8 cellular contexts compared by ENCODE assay signal in the genomic region with DNA sequence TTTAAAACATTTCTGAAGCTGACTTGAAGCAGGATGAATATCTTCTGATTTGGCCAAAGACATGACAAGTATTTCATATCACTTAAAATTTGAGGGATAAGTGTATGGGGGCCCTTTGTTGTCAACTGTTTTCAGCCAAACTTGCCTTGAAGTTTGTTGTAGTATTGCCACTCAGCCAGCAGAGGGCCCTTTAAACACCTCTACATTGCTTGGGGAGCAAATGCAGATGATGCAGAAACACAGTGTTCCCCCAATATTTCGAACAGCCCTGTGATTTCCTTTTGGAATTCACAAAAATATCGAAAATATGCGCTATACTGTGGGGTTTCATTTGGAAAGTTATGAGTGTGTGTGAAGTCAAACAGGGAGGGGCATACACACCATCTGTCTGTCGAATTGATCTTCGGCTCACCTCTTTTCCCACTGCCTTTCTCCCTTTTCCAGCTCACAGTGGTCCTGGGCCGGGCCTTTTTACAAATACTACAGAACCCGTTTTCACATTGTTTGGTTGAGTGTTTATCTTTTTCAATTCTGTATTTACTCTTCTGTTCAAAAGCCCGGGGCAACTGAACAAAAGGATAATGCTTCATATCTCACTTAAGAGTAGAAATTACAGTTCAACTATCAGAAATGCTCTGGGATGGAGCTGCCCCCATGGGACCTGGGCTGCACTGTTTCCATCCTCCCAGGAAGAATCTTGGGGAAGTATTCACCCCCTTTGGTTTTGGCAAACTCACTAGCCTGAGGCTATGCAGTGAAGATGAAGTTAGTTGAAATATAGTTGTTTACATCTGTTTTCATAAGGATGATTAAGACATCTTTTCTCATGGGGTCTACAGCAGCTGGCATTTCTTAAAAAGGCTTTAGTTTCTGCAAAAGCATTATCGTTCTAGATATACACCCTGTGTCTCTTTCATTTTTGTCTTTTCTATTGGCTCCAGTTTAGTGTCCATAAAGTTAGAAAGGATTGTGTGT.
A peak's percentile ranks its signal among the peaks of the same experiment; 100 is the strongest.
DNase-seq lines count a peak whose midpoint lies in the region; ATAC-seq and TF ChIP-seq lines count a peak whose summit lies in the region.

No MANE protein-coding gene starts in this region.

- H3K9me3 ChIP-seq in HCT116 (ENCODE audit: control insufficient read depth in 1 of 2, insufficient read depth in 1 of 2, low read depth in 1 of 2, low read length in 2 of 2) (no peaks in the 10 kb centered on the region), osteoblast (ENCODE audit: low read depth, low read length) (no peaks in the 10 kb centered on the region), uterus (no peaks in the 10 kb centered on the region)

- H3K9ac ChIP-seq in HCT116 (ENCODE audit: low read length) = no peak overlapping the region

- POLR2A ChIA-PET in HCT116 (lab: Charles Lee) = no interaction called here

- DNase-seq in D341Med (ENCODE audit: low spot score) = peak; percentile 61
- DNase-seq in HCT116 (ENCODE audit: low read depth, low spot score) = peak; percentile 8
- peak; percentile 27 for DNase-seq in NCI-H69 (lab: John Stamatoyannopoulos, UW)
- peak; percentile 36 for DNase-seq in activated T-cell treated with anti-CD3 and anti-CD28 coated beads for 24 hours (ENCODE audit: low read depth)
- peak; percentile 62 for DNase-seq in fibroblast of pulmonary artery (ENCODE audit: low read depth)
- no peak for DNase-seq in osteoblast (ENCODE audit: insufficient read length, low spot score, missing footprints)
- peak; percentile 23 to 42 for DNase-seq in uterus

- no peak for TF ChIP-seq POLR2A in HCT116 (IDR thresholded peaks at IDR 0.05; ENCODE audit: borderline replicate concordance, extremely low read depth, insufficient read depth, insufficient read length)
- TF ChIP-seq POLR2A in uterus (IDR thresholded peaks at IDR 0.05) = no peak

- no peaks in the 10 kb centered on the region for H3K27me3 ChIP-seq in HCT116 (ENCODE audit: insufficient read depth, low read length)
- H3K27me3 ChIP-seq in osteoblast (ENCODE audit: insufficient read depth, low read length) = no peaks in the 10 kb centered on the region
- H3K27me3 ChIP-seq in uterus = no peaks in the 10 kb centered on the region

- ATAC-seq in HCT116 (peak; percentile 67; the same call in 1 of the 2 replicates), GM19455 (IDR thresholded peaks at IDR 0.05; ENCODE audit: unreplicated experiment) (no peak)

- H3K4me2 ChIP-seq in HCT116 (ENCODE audit: low read length) = no peak overlapping the region
- H3K4me2 ChIP-seq in osteoblast (ENCODE audit: insufficient read depth, low read length) = no peak overlapping the region

- CTCF ChIA-PET in HCT116 (lab: Charles Lee) = interaction anchor here (0.7 to 1.4 kb wide), 5 partner anchors 8 to 182 kb away, joined by 3 to 7 read pairs (median 3); no protein-coding TSS in a partner anchor

- no peaks in the 10 kb centered on the region for H3K9me2 ChIP-seq in HCT116 (ENCODE audit: insufficient read depth)

- H4K20me1 ChIP-seq in HCT116 (ENCODE audit: insufficient read depth) = no peaks in the 10 kb centered on the region
- H4K20me1 ChIP-seq in osteoblast (ENCODE audit: insufficient read depth, low read length) = peaks cover under 1% of the 10 kb centered on the region

- H3K4me3 ChIP-seq in HCT116 (replicated peaks in 1 of 2; ENCODE audit: low read depth in 1 of 2, low read length in 2 of 2) (no peak overlapping the region), fibroblast of pulmonary artery (replicated peaks; ENCODE audit: low read depth, low read length) (no peak overlapping the region), osteoblast (ENCODE audit: insufficient read depth, low read length) (no peak overlapping the region), uterus (no peak overlapping the region)

- H2AFZ ChIP-seq in HCT116 (ENCODE audit: low read depth, low read length, poor library complexity, severe bottlenecking) = no peak overlapping the region
- no peak overlapping the region for H2AFZ ChIP-seq in osteoblast (ENCODE audit: low read length)

- peak; percentile 52 to 83 (median 82); a peak in 5 of 6 replicates for TF ChIP-seq CTCF in HCT116 (IDR thresholded peaks at IDR 0.05 in 2 of 3, conservative IDR thresholded peaks at IDR 0.05 in 1 of 3; ENCODE audit: borderline replicate concordance in 1 of 3, insufficient read depth in 1 of 3, low read depth in 2 of 3, low read length in 2 of 3)
- peak; percentile 92 for TF ChIP-seq CTCF in fibroblast of pulmonary artery (IDR thresholded peaks at IDR 0.05; ENCODE audit: low read length, missing control alignments)
- peak; percentile 85 for TF ChIP-seq CTCF in osteoblast (IDR thresholded peaks at IDR 0.05; ENCODE audit: extremely low read depth, low read depth, low read length)
- peak; percentile 62 to 73 (median 70) for TF ChIP-seq CTCF in uterus (IDR thresholded peaks at IDR 0.05)

- H3K4me1 ChIP-seq in HCT116 (ENCODE audit: control insufficient read depth in 1 of 2, insufficient read depth in 2 of 2, low read length in 2 of 2) (no peaks in the 10 kb centered on the region), osteoblast (ENCODE audit: insufficient read depth, low read length) (peaks cover 7% of the 10 kb centered on the region), uterus (no peaks in the 10 kb centered on the region)

- TF ChIP-seq RAD21 in HCT116 (IDR thresholded peaks at IDR 0.05; ENCODE audit: low read depth) = peak; percentile 75

- RAD21 ChIA-PET in HCT116 (lab: Charles Lee; ENCODE audit: low non-redundant PET in 1 of 2, low total read pairs in 2 of 2, uncharacterized antibody in 2 of 2, unreplicated experiment in 2 of 2) = no interaction called here

- no peaks in the 10 kb centered on the region for H3K36me3 ChIP-seq in HCT116 (ENCODE audit: control insufficient read depth in 1 of 2, insufficient read depth in 2 of 2, low read length in 2 of 2)
- H3K36me3 ChIP-seq in osteoblast (ENCODE audit: insufficient read depth, low read length) = peaks cover 7% of the 10 kb centered on the region
- H3K36me3 ChIP-seq in uterus = no peaks in the 10 kb centered on the region

- intact Hi-C loops in HCT116 (cut with micrococcal nuclease) = loop anchor here (1.0 to 5.0 kb wide), 2 partner anchors 147 to 161 kb away; a partner anchor contains a TSS
- intact Hi-C loops in uterus (cut with DNase I; ENCODE audit: low total_unique reads) = loop anchor here (10.0 kb wide), 1 partner anchor 165 kb away; no protein-coding TSS in a partner anchor

- BruUV-seq in HCT116 (replicated peaks; lab: Mats Ljungman, UMichigan) = TSS peak; percentile 33

- H3K27ac ChIP-seq in HCT116 (ENCODE audit: low read depth, low read length) = no peak overlapping the region
- no peak overlapping the region for H3K27ac ChIP-seq in osteoblast (ENCODE audit: low read depth, low read length)
- no peak overlapping the region for H3K27ac ChIP-seq in uterus

- H3K79me2 ChIP-seq in HCT116 (ENCODE audit: insufficient read depth, low read length) = no peaks in the 10 kb centered on the region
- H3K79me2 ChIP-seq in osteoblast (ENCODE audit: insufficient read depth, low read length) = no peaks in the 10 kb centered on the region

TF ChIP-seq in HCT116, 20 proteins besides CTCF, POLR2A, EP300 and RAD21:
- 0 out of 2 replicates have a peak, but pooled peaks have one; percentile 10 for TF ChIP-seq JUND (IDR thresholded peaks at IDR 0.05)
- no peak for TF ChIP-seq TCF7L2 (IDR thresholded peaks at IDR 0.05; ENCODE audit: borderline replicate concordance, extremely low read depth, insufficient read depth, insufficient read length)
- TF ChIP-seq, protein P1, sequence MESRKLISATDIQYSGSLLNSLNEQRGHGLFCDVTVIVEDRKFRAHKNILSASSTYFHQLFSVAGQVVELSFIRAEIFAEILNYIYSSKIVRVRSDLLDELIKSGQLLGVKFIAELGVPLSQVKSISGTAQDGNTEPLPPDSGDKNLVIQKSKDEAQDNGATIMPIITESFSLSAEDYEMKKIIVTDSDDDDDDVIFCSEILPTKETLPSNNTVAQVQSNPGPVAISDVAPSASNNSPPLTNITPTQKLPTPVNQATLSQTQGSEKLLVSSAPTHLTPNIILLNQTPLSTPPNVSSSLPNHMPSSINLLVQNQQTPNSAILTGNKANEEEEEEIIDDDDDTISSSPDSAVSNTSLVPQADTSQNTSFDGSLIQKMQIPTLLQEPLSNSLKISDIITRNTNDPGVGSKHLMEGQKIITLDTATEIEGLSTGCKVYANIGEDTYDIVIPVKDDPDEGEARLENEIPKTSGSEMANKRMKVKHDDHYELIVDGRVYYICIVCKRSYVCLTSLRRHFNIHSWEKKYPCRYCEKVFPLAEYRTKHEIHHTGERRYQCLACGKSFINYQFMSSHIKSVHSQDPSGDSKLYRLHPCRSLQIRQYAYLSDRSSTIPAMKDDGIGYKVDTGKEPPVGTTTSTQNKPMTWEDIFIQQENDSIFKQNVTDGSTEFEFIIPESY (IDR thresholded peaks at IDR 0.05; ENCODE audit: extremely low read depth, insufficient replicate concordance, low read length) = no peak
- no peak for TF ChIP-seq YY1 (IDR thresholded peaks at IDR 0.05; ENCODE audit: extremely low read depth, insufficient replicate concordance, low read depth, low read length)
